In the genomic region with DNA sequence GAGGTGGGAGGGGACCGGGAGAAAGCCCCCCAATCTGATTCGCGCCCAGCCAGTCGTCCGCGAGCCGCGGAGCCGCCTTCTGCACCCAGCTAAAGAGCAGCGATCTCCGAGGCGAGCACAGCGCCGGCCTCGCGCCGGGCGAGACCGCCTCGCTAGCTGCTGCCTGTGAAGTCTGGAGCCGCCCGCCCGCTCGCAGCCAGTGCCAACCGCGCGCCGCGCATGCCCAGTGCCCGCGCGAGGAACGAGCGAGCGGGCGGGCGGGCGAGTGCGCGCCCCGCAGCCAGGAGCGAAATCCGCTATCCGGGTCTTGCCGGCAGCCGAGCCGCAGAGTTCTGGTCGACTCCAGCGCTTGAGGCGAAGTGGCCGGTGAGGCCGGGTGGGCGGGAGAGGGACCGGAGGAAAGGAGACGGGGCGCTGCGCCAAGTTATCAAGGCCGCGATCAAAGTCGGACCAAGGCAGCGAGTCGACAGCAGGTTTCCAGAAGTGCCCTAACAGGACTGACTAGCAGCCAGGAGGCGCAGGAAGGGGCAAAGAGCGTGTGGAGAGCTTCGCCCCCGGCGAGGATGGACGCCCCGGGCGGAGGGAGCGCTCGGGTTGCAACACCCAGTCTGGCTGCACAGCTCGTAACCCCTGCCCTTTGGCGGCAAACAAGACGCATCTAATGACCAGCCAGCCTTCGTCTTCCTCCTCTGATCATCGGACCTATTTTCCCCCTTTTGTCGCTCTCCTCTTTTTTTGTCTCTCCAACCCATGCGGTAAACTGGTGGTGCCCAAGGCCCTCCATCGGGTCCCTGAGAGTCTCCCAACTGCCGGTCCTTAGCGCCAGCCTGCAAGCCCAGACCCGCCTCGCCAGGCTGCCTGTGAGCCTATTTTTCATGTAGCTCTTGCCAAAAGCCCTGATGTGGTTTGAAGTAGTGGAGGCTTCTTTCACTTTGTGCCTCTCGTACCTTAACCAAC, we compare ENCODE assay signal across 8 cellular contexts. TPM values are rescaled to one million over a fixed set of nuclear protein-coding genes. Genes with fewer than 3 reads are reported as not detected.
DNase-seq lines count a peak whose midpoint lies in the region; ATAC-seq and TF ChIP-seq lines count a peak whose summit lies in the region.

A gene (minus strand): TSS at position 174 of the 957 bp plus-strand sequence. CDS start 106,437 bp downstream, outside the sequence.

- peak within 1 kb of the TSS; percentile 95 for H3K9ac ChIP-seq in adipocyte (ENCODE audit: low read length)

- H3K4me3 ChIP-seq in GM12865 (ENCODE audit: low read depth, low read length) (peak within 1 kb of the TSS; percentile 76), adipocyte (ENCODE audit: low read length) (peak within 1 kb of the TSS; percentile 93), tibial nerve (peak within 1 kb of the TSS; percentile 56 to 94 (median 70))

- peak; percentile 80 to 97 for TF ChIP-seq POLR2A in tibial nerve (IDR thresholded peaks at IDR 0.05)

- DNase-seq in GM12865 (ENCODE audit: low read depth), result peak; percentile 95
- peak; percentile 93 for DNase-seq in NCI-H1105 treated with DMSO at 0.1 percent for 48 hours (lab: John Stamatoyannopoulos, UW)
- DNase-seq in SW 1271 (lab: John Stamatoyannopoulos, UW), result peak; percentile 67 to 85
- DNase-seq in adipocyte (ENCODE audit: low read depth), result peak; percentile 96
- peak; percentile 91 for DNase-seq in cardiac septum (ENCODE audit: low spot score)
- peak; percentile 84 for DNase-seq in pons (ENCODE audit: low spot score)
- DNase-seq in tibial nerve (ENCODE audit: low spot score in 2 of 2), result peak; percentile 85 to 87

- peaks cover 8% of the 10 kb centered on the region for H3K9me3 ChIP-seq in adipocyte (ENCODE audit: control insufficient read depth, low read length)
- no peaks in the 10 kb centered on the region for H3K9me3 ChIP-seq in tibial nerve

- peak in 1 of 2 donors; percentile 93 for TF ChIP-seq EP300 in tibial nerve (IDR thresholded peaks at IDR 0.05)

- H3K27me3 ChIP-seq in adipocyte (replicated peaks; ENCODE audit: control insufficient read depth, insufficient read depth, low read length), result no peaks in the 10 kb centered on the region
- no peaks in the 10 kb centered on the region for H3K27me3 ChIP-seq in tibial nerve

- H3K4me1 ChIP-seq in adipocyte (ENCODE audit: control insufficient read depth, insufficient read depth, low read length) (peaks cover 15% of the 10 kb centered on the region), tibial nerve (peaks cover 0 to 27% (median 0%) of the 10 kb centered on the region in 4 donors)

- intact Hi-C loops in cardiac septum (cut with DNase I), result loop anchor here (2.0 to 10.0 kb wide), 4 partner anchors 55 to 191 kb away; no protein-coding TSS in a partner anchor

- H3K27ac ChIP-seq in tibial nerve, result peak within 1 kb of the TSS; percentile 71 to 96 (median 91)

- TF ChIP-seq CTCF in GM12865 (IDR thresholded peaks at IDR 0.05; ENCODE audit: insufficient read depth, low read depth, low read length, missing control alignments) (no peak), tibial nerve (IDR thresholded peaks at IDR 0.05) (peak in 2 of 5 experiments; percentile 42 to 52)

- 1 to 3% methylated on average over 24 to 47 of the region's 85 CpGs for WGBS in tibial nerve, 2 donors

- H3K36me3 ChIP-seq in adipocyte (ENCODE audit: control insufficient read depth, insufficient read depth, low read length, severe bottlenecking) (peaks cover 9% of the 10 kb centered on the region), tibial nerve (no peaks in the 10 kb centered on the region)

- ATAC-seq in HG02642 (IDR thresholded peaks at IDR 0.05; ENCODE audit: poor library complexity, unreplicated experiment), result peak; percentile 93

RNA-seq across cellular contexts. Expression of the gene that starts here (rescaled TPM):
- total RNA-seq in cardiac septum, result 21.2 TPM
- 100 to 1,000 TPM; 153 to 215 (median 193) TPM for total RNA-seq in tibial nerve

Comparison
In these comparisons a context has a peak if more than half of its experiments do, and no peak if none do; other contexts are left out.
1. Peak in every context shown above with its lines: DNase-seq, ATAC-seq, H3K4me3 ChIP-seq and H3K27ac ChIP-seq.